Comparison of ENCODE assay signal across 21 cellular contexts in genomic region chr14:100729982-100730381, GRCh38. TPM values are rescaled to one million over a fixed set of nuclear protein-coding genes. Genes with fewer than 3 reads are reported as not detected.
DNase-seq lines count a peak whose midpoint lies in the region; ATAC-seq and TF ChIP-seq lines count a peak whose summit lies in the region.
"Had no signal": no experiment of that assay in that cellular context is flagged by ENCODE, and none has a peak within 500 bp of the region (broad histone marks: within the 10 kb centered on the region; RNA-seq: fewer than 3 reads in every experiment).

No MANE protein-coding gene starts in this region.

- peak overlapping the region in 3 of 5 experiments; percentile 69 to 76 (median 75) for H3K4me3 Mint-ChIP-seq in brain
- H3K4me3 Mint-ChIP-seq: CD8-positive, alpha-beta T cell; HFFc6 had no signal

- no peak overlapping the region for H2BK15ac ChIP-seq in neuronal stem cell (ENCODE audit: low read length)

- H2BK12ac ChIP-seq in neuronal stem cell (ENCODE audit: low read length) = no peak overlapping the region

- no peak overlapping the region for H3K14ac ChIP-seq in neuronal stem cell (ENCODE audit: low read length)

- H3K23ac ChIP-seq in neuronal stem cell (ENCODE audit: low read depth, low read length, poor library complexity) = no peak overlapping the region

- no peak overlapping the region for H2AK5ac ChIP-seq in neuronal stem cell (ENCODE audit: low read depth, low read length)

- H3K9ac ChIP-seq in neuronal stem cell (ENCODE audit: low read depth, low read length, poor library complexity) = peak overlapping the region; percentile 71

- ATAC-seq in GM18858 (IDR thresholded peaks at IDR 0.05; ENCODE audit: unreplicated experiment) = no peak
- ATAC-seq in HG03469 (IDR thresholded peaks at IDR 0.05; ENCODE audit: unreplicated experiment) = no peak
- ATAC-seq: CD8-positive, alpha-beta T cell had no signal

- H4K91ac ChIP-seq in neuronal stem cell (ENCODE audit: low read depth, low read length, poor library complexity) = no peak overlapping the region

- H3K9me3 Mint-ChIP-seq in brain = peaks cover 0 to 9% (median 8%) of the 10 kb centered on the region in 5 experiments
- H3K9me3 Mint-ChIP-seq: CD8-positive, alpha-beta T cell; HFFc6 had no signal

- H3K4me2 ChIP-seq in neuronal stem cell (ENCODE audit: insufficient read depth, low read length, poor library complexity, severe bottlenecking) = peak overlapping the region; percentile 88

- H3K27me3 ChIP-seq in neuronal stem cell (ENCODE audit: control insufficient read depth in 3 of 3, insufficient read depth in 3 of 3, low read depth in 1 of 3, low read length in 3 of 3) = peaks cover 0 to 66% (median 0%) of the 10 kb centered on the region in 3 experiments
- H3K27me3 ChIP-seq: Peyer's patch had no signal

- H3K4me1 ChIP-seq in neuronal stem cell (ENCODE audit: control insufficient read depth in 2 of 2, insufficient read depth in 1 of 2, low read depth in 1 of 2, low read length in 2 of 2) = peaks cover 7 to 47% of the 10 kb centered on the region in 2 donors
- H3K4me1 ChIP-seq: Peyer's patch, SJSA1 had no signal

- H3K9me3 ChIP-seq in neuronal stem cell (replicated peaks in 1 of 2; ENCODE audit: control insufficient read depth in 2 of 2, insufficient read depth in 1 of 2, low read depth in 1 of 2, low read length in 2 of 2) = no peaks in the 10 kb centered on the region
- H3K9me3 ChIP-seq: Peyer's patch, SJSA1 had no signal

- H3K4ac ChIP-seq in neuronal stem cell (ENCODE audit: low read length) = no peak overlapping the region

- H3K79me1 ChIP-seq in neuronal stem cell (ENCODE audit: low read depth, low read length) = peaks cover 14% of the 10 kb centered on the region

- H3K4me1 Mint-ChIP-seq in brain = peaks cover 70% of the 10 kb centered on the region

- peak overlapping the region; percentile 87 for H3K18ac ChIP-seq in neuronal stem cell (ENCODE audit: low read length)

- H2AFZ ChIP-seq in neuronal stem cell (ENCODE audit: low read length) = no peak overlapping the region

- H2BK120ac ChIP-seq in neuronal stem cell (ENCODE audit: low read depth, low read length) = no peak overlapping the region

- peak overlapping the region in 3 of 5 experiments; percentile 40 to 92 (median 89) for H3K27ac Mint-ChIP-seq in brain
- H3K27ac Mint-ChIP-seq: CD8-positive, alpha-beta T cell; HFFc6 had no signal

- DNase-seq in Daoy (ENCODE audit: low read depth) (peak; percentile 39), ELR (ENCODE audit: low read depth) (peak; percentile 38), neuronal stem cell (ENCODE audit: low spot score) (no peak), NCI-H1436 treated with DMSO at 0.1 percent for 48 hours (lab: John Stamatoyannopoulos, UW) (no peak)
- no peak for DNase-seq in activated CD4-positive, alpha-beta T cell treated with anti-CD3 and anti-CD28 coated beads, Interleukin-2, amount 50 U/mL, for 1 hour
- DNase-seq: ACHN; C1 segment of cervical spinal cord; CD8-positive, alpha-beta T cell; HFFc6; KBM-7; MM.1S; NCI-H1092; NCI-H1436; NCI-H1930; NCI-H69 had no signal

- peaks cover 64% of the 10 kb centered on the region for H3K27me3 Mint-ChIP-seq in brain

- peaks cover 24% of the 10 kb centered on the region for H3K36me3 Mint-ChIP-seq in brain
- H3K36me3 Mint-ChIP-seq: CD8-positive, alpha-beta T cell had no signal

- no peak overlapping the region for H2BK5ac ChIP-seq in neuronal stem cell (ENCODE audit: low read length)

- H3K36me3 ChIP-seq in neuronal stem cell (replicated peaks in 1 of 2; ENCODE audit: control insufficient read depth in 2 of 2, insufficient read depth in 2 of 2, low read length in 2 of 2) = peaks cover 0 to 69% of the 10 kb centered on the region in 2 donors
- H3K36me3 ChIP-seq: Peyer's patch, SJSA1 had no signal

- H4K8ac ChIP-seq in neuronal stem cell (ENCODE audit: low read depth, low read length) = no peak overlapping the region

- peak overlapping the region; percentile 83 for H3K27ac ChIP-seq in neuronal stem cell (replicated peaks; ENCODE audit: low read length)
- H3K27ac ChIP-seq: Peyer's patch, SJSA1 had no signal

- TF ChIP-seq CTCF in brain (conservative IDR thresholded peaks at IDR 0.05) = no peak

- no CpG with 5 or more reads among the region's 7 CpGs for WGBS in neuronal stem cell (ENCODE audit: extremely low coverage in 2 of 2, insufficient read length in 2 of 2, insufficient replicate concordance in 1 of 2), 2 donors

- H3K4me3 ChIP-seq in neuronal stem cell (ENCODE audit: low read length in 2 of 2) = peak overlapping the region in 1 of 2 donors; percentile 84
- H3K4me3 ChIP-seq: Peyer's patch, SJSA1 had no signal

RNA-seq across cellular contexts. Expression of gene DLK1, which starts 3.3 kb away (rescaled TPM):
- 0.06 TPM in 1 of 2 replicates, not detected in the other for total RNA-seq in Daoy (2014; rRNA removed; shearing (Covaris generic))
- polyA plus RNA-seq in brain (ENCODE audit: insufficient read depth, low read depth, low replicate concordance) = 233 TPM
- 6,496 TPM for polyA plus RNA-seq in neuronal stem cell (2013, experiment 1 of 2)
- polyA plus RNA-seq in neuronal stem cell (2013, experiment 2 of 2) = 6,408 TPM
- total RNA-seq: CD8-positive, alpha-beta T cell; HFFc6; NCI-H460; Peyer's patch; SJSA1 had no signal

Comparison
In these comparisons a context has a peak if more than half of its experiments do, and no peak if none do; other contexts are left out.
1. DNase-seq: peak in Daoy (single experiment) and ELR (single experiment); none in neuronal stem cell (single experiment), NCI-H1436 treated with DMSO at 0.1 percent for 48 hours (single experiment) and activated CD4-positive, alpha-beta T cell treated with anti-CD3 and anti-CD28 coated beads, Interleukin-2, amount 50 U/mL, for 1 hour (single experiment).